In the genomic region with DNA sequence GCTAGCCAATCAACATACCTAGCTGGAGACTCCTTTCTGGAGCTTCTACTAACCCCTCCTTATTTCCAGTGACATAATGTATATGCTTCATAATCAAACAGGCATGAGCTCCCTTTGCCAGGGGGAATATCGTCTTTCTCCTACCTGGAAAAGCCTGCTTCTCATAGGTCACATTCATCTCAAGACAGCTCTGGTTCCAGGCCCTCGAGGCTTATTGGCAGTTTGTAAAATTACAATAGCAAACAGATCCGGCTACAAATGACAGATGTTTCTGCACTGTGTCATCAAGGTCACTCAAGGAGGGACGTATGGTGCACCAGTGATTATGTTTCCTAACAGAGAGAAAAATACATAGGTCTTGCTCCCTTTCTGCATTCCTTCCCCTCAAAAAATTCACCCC, we compare ENCODE assay signal across 1 cellular context.
TF ChIP-seq lines count a peak whose summit lies in the region.

No MANE protein-coding gene starts in this region.

TF ChIP-seq in SK-N-SH, 30 proteins besides CTCF, POLR2A, EP300 and RAD21 (continued from another document):
- TF ChIP-seq SMC3 (IDR thresholded peaks at IDR 0.05; ENCODE audit: low read depth, low read length) = no peak
- TF ChIP-seq, protein P1, sequence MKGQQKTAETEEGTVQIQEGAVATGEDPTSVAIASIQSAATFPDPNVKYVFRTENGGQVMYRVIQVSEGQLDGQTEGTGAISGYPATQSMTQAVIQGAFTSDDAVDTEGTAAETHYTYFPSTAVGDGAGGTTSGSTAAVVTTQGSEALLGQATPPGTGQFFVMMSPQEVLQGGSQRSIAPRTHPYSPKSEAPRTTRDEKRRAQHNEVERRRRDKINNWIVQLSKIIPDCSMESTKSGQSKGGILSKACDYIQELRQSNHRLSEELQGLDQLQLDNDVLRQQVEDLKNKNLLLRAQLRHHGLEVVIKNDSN (IDR thresholded peaks at IDR 0.05; ENCODE audit: borderline replicate concordance, low read depth) = no peak
